ENCODE assay signal across 39 cellular contexts in the genomic region with DNA sequence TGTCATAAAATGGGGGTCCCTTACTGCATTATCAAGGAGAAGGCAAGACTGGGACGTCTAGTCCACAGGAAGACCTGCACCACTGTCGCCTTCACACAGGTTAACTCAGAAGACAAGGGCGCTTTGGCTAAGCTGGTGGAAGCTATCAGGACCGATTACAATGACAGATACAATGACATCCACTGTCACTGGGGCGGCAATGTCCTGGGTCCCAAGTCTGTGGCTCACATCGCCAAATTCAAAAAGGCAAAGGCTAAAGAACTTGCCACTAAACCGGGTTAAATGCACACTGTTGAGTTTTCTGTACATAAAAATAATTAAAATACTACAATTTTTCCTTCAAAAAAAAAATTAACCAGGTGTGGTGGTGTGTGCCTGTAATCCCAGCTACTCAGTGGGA.
"Had no signal": no experiment of that assay in that cellular context is flagged by ENCODE, and none has a peak within 500 bp of the region (broad histone marks: within the 10 kb centered on the region; RNA-seq: fewer than 3 reads in every experiment).

No MANE protein-coding gene starts in this region.

- H3K27me3 Mint-ChIP-seq: activated B cell treated with CpG ODN at 0.5 μM for 24 hours; activated CD4-positive, alpha-beta memory T cell treated with anti-CD3 and anti-CD28 coated beads for 36 hours; activated CD4-positive, alpha-beta T cell treated with anti-CD3 and anti-CD28 coated beads, Interleukin-2, amount 10 ng/mL, durations not matched to agents 24 days and 14 days; activated CD8-positive, alpha-beta T cell treated with anti-CD3 and anti-CD28 coated beads for 36 hours; activated naive CD8-positive, alpha-beta T cell treated with anti-CD3 and anti-CD28 coated beads for 36 hours; activated T-helper 17 cell treated with anti-CD3 and anti-CD28 coated beads, Interleukin-2, amount 50 U/mL, for 72 hours; central memory CD8-positive, alpha-beta T cell had no signal

- H3K36me3 ChIP-seq: adrenal gland, brain microvascular endothelial cell, breast epithelium had no signal

- H3K36me3 Mint-ChIP-seq: activated CD4-positive, alpha-beta memory T cell treated with anti-CD3 and anti-CD28 coated beads for 36 hours; activated naive CD4-positive, alpha-beta T cell treated with anti-CD3 and anti-CD28 coated beads, Interleukin-2, amount 50 U/mL, for 72 hours; activated naive CD8-positive, alpha-beta T cell treated with anti-CD3 and anti-CD28 coated beads for 36 hours had no signal

- H3K27me3 ChIP-seq: adrenal gland, body of pancreas, brain microvascular endothelial cell, breast epithelium had no signal

- FAIRE-seq: astrocyte, TTC549 had no signal

- H3K9me3 ChIP-seq: adrenal gland, body of pancreas, breast epithelium had no signal

- H3K4me1 Mint-ChIP-seq: activated B cell treated with CpG ODN at 0.5 μM for 24 hours; activated T-helper 17 cell treated with anti-CD3 and anti-CD28 coated beads, Interleukin-2, amount 50 U/mL, for 72 hours; central memory CD8-positive, alpha-beta T cell had no signal

- ATAC-seq: activated CD8-positive, alpha-beta T cell treated with anti-CD3 and anti-CD28 coated beads for 36 hours; activated naive CD4-positive, alpha-beta T cell treated with anti-CD3 and anti-CD28 coated beads, Interleukin-2, amount 50 U/mL, for 72 hours; activated T-cell treated with anti-CD3 and anti-CD28 coated beads, Interleukin-2, amount 50 U/mL, for 4 hours; activated T-cell treated with anti-CD3 and anti-CD28 coated beads, Interleukin-2, amount 50 U/mL, for 72 hours; activated T-helper 17 cell treated with anti-CD3 and anti-CD28 coated beads, Interleukin-2, amount 50 U/mL, for 72 hours; body of pancreas had no signal

- H3K4me3 Mint-ChIP-seq: activated B cell treated with CpG ODN at 0.5 μM for 24 hours; activated CD4-positive, alpha-beta memory T cell treated with anti-CD3 and anti-CD28 coated beads for 36 hours; activated CD4-positive, alpha-beta T cell treated with anti-CD3 and anti-CD28 coated beads, Interleukin-2, amount 10 ng/mL, durations not matched to agents 24 days and 14 days; activated CD8-positive, alpha-beta T cell treated with anti-CD3 and anti-CD28 coated beads for 36 hours; activated naive CD4-positive, alpha-beta T cell treated with anti-CD3 and anti-CD28 coated beads for 36 hours; activated naive CD8-positive, alpha-beta T cell treated with anti-CD3 and anti-CD28 coated beads for 36 hours; activated T-cell treated with anti-CD3 and anti-CD28 coated beads, Interleukin-2, amount 50 U/mL, for 4 hours; activated T-cell treated with anti-CD3 and anti-CD28 coated beads, Interleukin-2, amount 50 U/mL, for 72 hours; activated T-helper 1 cell treated with anti-CD3 and anti-CD28 coated beads, Interleukin-12 subunit alpha, Interleukin-12 subunit beta, Interleukin-2, Interleukin-4 antibody, amounts not matched to agents 30 ng/mL and 10 ng/mL and 1 ng/mL, durations not matched to agents 14 hours and 24 hours and 36 hours; activated T-helper 17 cell treated with anti-CD3 and anti-CD28 coated beads, Interleukin-2, amount 50 U/mL, for 72 hours; central memory CD8-positive, alpha-beta T cell; T-helper 1 cell treated with Interleukin-12 subunit alpha and Interleukin-12 subunit beta and Interleukin-4 antibody, amounts not matched to agents 30 μg/mL and 1 μg/mL, for 36 hours; T-helper 2 cell treated with Interferon-gamma antibody and Interleukin-4, amounts not matched to agents 5 μg/mL and 100 μg/mL, for 36 hours had no signal

- DNase-seq: activated B cell treated with CpG ODN at 0.5 μM for 24 hours; activated CD4-positive, alpha-beta memory T cell treated with anti-CD3 and anti-CD28 coated beads for 36 hours; activated CD4-positive, alpha-beta T cell treated with anti-CD3 and anti-CD28 coated beads for 4 hours; activated CD4-positive, alpha-beta T cell treated with anti-CD3 and anti-CD28 coated beads, Interleukin-2, amount 10 ng/mL, durations not matched to agents 24 days and 14 days; activated CD4-positive, alpha-beta T cell treated with anti-CD3 and anti-CD28 coated beads, Interleukin-2, amount 50 U/mL, for 1 hour; activated CD4-positive, alpha-beta T cell treated with anti-CD3 and anti-CD28 coated beads, Interleukin-2, amount 50 U/mL, for 4 hours; activated CD4-positive, CD25-positive, alpha-beta regulatory T cell treated with anti-CD3 and anti-CD28 coated beads, Interleukin-2, amount 50 U/mL, for 72 hours; activated CD8-positive, alpha-beta memory T cell treated with anti-CD3 and anti-CD28 coated beads, Interleukin-2, amount 50 U/mL, for 4 hours; activated CD8-positive, alpha-beta T cell treated with anti-CD3 and anti-CD28 coated beads for 36 hours; activated effector memory CD4-positive, alpha-beta T cell treated with anti-CD3 and anti-CD28 coated beads, Interleukin-2, amount 50 U/mL, for 16 hours; activated gamma-delta T cell treated with Interleukin-2 at 50 U/mL for 16 hours; activated naive CD4-positive, alpha-beta T cell; activated naive CD4-positive, alpha-beta T cell treated with anti-CD3 and anti-CD28 coated beads for 36 hours; activated naive CD4-positive, alpha-beta T cell treated with anti-CD3 and anti-CD28 coated beads, Interleukin-2, amount 50 U/mL, for 16 hours; activated naive CD8-positive, alpha-beta T cell treated with anti-CD3 and anti-CD28 coated beads for 36 hours; activated T-cell treated with anti-CD3 and anti-CD28 coated beads for 4 hours; activated T-cell treated with anti-CD3 and anti-CD28 coated beads, Interleukin-2, amount 50 U/mL, for 1 hour; activated T-cell treated with anti-CD3 and anti-CD28 coated beads, Interleukin-2, amount 50 U/mL, for 4 hours; activated T-cell treated with anti-CD3 and anti-CD28 coated beads, Interleukin-2, amount 50 U/mL, for 72 hours; amniotic stem cell; aorta; brain microvascular endothelial cell; caudate nucleus; cerebellar nuclear complex; T-helper 1 cell; T-helper 2 cell; T-helper 9 cell had no signal

- H3K27ac ChIP-seq: adrenal gland, body of pancreas, brain microvascular endothelial cell, breast epithelium, VCaP had no signal

- H3K27ac Mint-ChIP-seq: activated B cell treated with CpG ODN at 0.5 μM for 24 hours; activated CD4-positive, alpha-beta memory T cell treated with anti-CD3 and anti-CD28 coated beads for 36 hours; activated CD4-positive, alpha-beta T cell treated with anti-CD3 and anti-CD28 coated beads, Interleukin-2, amount 10 ng/mL, durations not matched to agents 24 days and 14 days; activated CD8-positive, alpha-beta T cell treated with anti-CD3 and anti-CD28 coated beads for 36 hours; activated naive CD4-positive, alpha-beta T cell treated with anti-CD3 and anti-CD28 coated beads for 36 hours; activated naive CD4-positive, alpha-beta T cell treated with anti-CD3 and anti-CD28 coated beads, Interleukin-2, amount 50 U/mL, for 72 hours; activated naive CD8-positive, alpha-beta T cell treated with anti-CD3 and anti-CD28 coated beads for 36 hours; activated T-cell treated with anti-CD3 and anti-CD28 coated beads, Interleukin-2, amount 50 U/mL, for 72 hours; activated T-helper 1 cell treated with anti-CD3 and anti-CD28 coated beads, Interleukin-12 subunit alpha, Interleukin-12 subunit beta, Interleukin-2, Interleukin-4 antibody, amounts not matched to agents 30 ng/mL and 10 ng/mL and 1 ng/mL, durations not matched to agents 14 hours and 24 hours and 36 hours; activated T-helper 17 cell treated with anti-CD3 and anti-CD28 coated beads, Interleukin-2, amount 50 U/mL, for 72 hours; T-helper 1 cell treated with Interleukin-12 subunit alpha and Interleukin-12 subunit beta and Interleukin-4 antibody, amounts not matched to agents 30 μg/mL and 1 μg/mL, for 36 hours; T-helper 2 cell treated with Interferon-gamma antibody and Interleukin-4, amounts not matched to agents 5 μg/mL and 100 μg/mL, for 36 hours had no signal

- H3K9me3 Mint-ChIP-seq: activated B cell treated with CpG ODN at 0.5 μM for 24 hours; activated CD4-positive, alpha-beta memory T cell treated with anti-CD3 and anti-CD28 coated beads for 36 hours; activated CD4-positive, alpha-beta T cell treated with anti-CD3 and anti-CD28 coated beads, Interleukin-2, amount 10 ng/mL, durations not matched to agents 24 days and 14 days; activated CD8-positive, alpha-beta T cell treated with anti-CD3 and anti-CD28 coated beads for 36 hours; activated naive CD4-positive, alpha-beta T cell treated with anti-CD3 and anti-CD28 coated beads for 36 hours; activated naive CD4-positive, alpha-beta T cell treated with anti-CD3 and anti-CD28 coated beads, Interleukin-2, amount 50 U/mL, for 72 hours; activated naive CD8-positive, alpha-beta T cell treated with anti-CD3 and anti-CD28 coated beads for 36 hours; activated T-cell treated with anti-CD3 and anti-CD28 coated beads, Interleukin-2, amount 50 U/mL, for 4 hours; activated T-cell treated with anti-CD3 and anti-CD28 coated beads, Interleukin-2, amount 50 U/mL, for 72 hours; activated T-helper 1 cell treated with anti-CD3 and anti-CD28 coated beads, Interleukin-12 subunit alpha, Interleukin-12 subunit beta, Interleukin-2, Interleukin-4 antibody, amounts not matched to agents 30 ng/mL and 10 ng/mL and 1 ng/mL, durations not matched to agents 14 hours and 24 hours and 36 hours; activated T-helper 17 cell treated with anti-CD3 and anti-CD28 coated beads, Interleukin-2, amount 50 U/mL, for 72 hours; central memory CD8-positive, alpha-beta T cell; T-helper 1 cell treated with Interleukin-12 subunit alpha and Interleukin-12 subunit beta and Interleukin-4 antibody, amounts not matched to agents 30 μg/mL and 1 μg/mL, for 36 hours; T-helper 2 cell treated with Interferon-gamma antibody and Interleukin-4, amounts not matched to agents 5 μg/mL and 100 μg/mL, for 36 hours had no signal

- H3K4me3 ChIP-seq: adrenal gland, body of pancreas, breast epithelium had no signal

- H3K4me1 ChIP-seq: adrenal gland, breast epithelium had no signal
